ENCODE assay signal across 29 cellular contexts in genomic region chr11:39628311-39628710, GRCh38.
"Had no signal": no experiment of that assay in that cellular context is flagged by ENCODE, and none has a peak within 500 bp of the region (broad histone marks: within the 10 kb centered on the region; RNA-seq: fewer than 3 reads in every experiment).

No MANE protein-coding gene starts in this region.

- H3K27me3 ChIP-seq: stomach, suprapubic skin, testis, thyroid gland, tibial artery, tibial nerve, transverse colon, upper lobe of left lung, upper lobe of right lung, uterus, vagina had no signal

- H3K27ac ChIP-seq: stomach, suprapubic skin, testis, thoracic aorta, thyroid gland, tibial artery, tibial nerve, transverse colon, upper lobe of left lung, upper lobe of right lung, uterus, vagina had no signal

- H3K9me3 Mint-ChIP-seq: stimulated activated memory B cell treated with anti-CD40 and anti-IgM and Interleukin-4, amounts not matched to agents 10 μg/mL and 1 μg/mL and 100 μg/mL, for 72 hours; stimulated activated naive B cell treated with anti-CD40 and anti-IgM and Interleukin-4, amounts not matched to agents 10 μg/mL and 1 μg/mL and 100 μg/mL, for 72 hours; type B pancreatic cell had no signal

- H3K4me1 Mint-ChIP-seq: stimulated activated effector memory CD8-positive, alpha-beta T cell treated with anti-CD3 and anti-CD28 coated beads, Interleukin-12 subunit alpha, Interleukin-12 subunit beta, amount 100 ng/mL, for 72 hours; stimulated activated memory B cell treated with anti-CD40 and anti-IgM and Interleukin-4, amounts not matched to agents 10 μg/mL and 1 μg/mL and 100 μg/mL, for 72 hours; stimulated activated naive B cell treated with anti-CD40 and anti-IgM and Interleukin-4, amounts not matched to agents 10 μg/mL and 1 μg/mL and 100 μg/mL, for 72 hours; stimulated activated naive CD8-positive, alpha-beta T cell treated with anti-CD3 and anti-CD28 coated beads, Interleukin-15, amount 100 ng/mL, for 72 hours had no signal

- H3K4me3 ChIP-seq: stomach, suprapubic skin, testis, thoracic aorta, thyroid gland, tibial artery, tibial nerve, transverse colon, upper lobe of left lung, upper lobe of right lung, uterus, vagina had no signal

- H3K4me3 Mint-ChIP-seq: stimulated activated effector memory CD8-positive, alpha-beta T cell treated with anti-CD3 and anti-CD28 coated beads, Interleukin-12 subunit alpha, Interleukin-12 subunit beta, amount 100 ng/mL, for 72 hours; stimulated activated memory B cell treated with anti-CD40 and anti-IgM and Interleukin-4, amounts not matched to agents 10 μg/mL and 1 μg/mL and 100 μg/mL, for 72 hours; stimulated activated naive B cell treated with anti-CD40 and anti-IgM and Interleukin-4, amounts not matched to agents 10 μg/mL and 1 μg/mL and 100 μg/mL, for 72 hours; stimulated activated naive CD8-positive, alpha-beta T cell treated with anti-CD3 and anti-CD28 coated beads, Interleukin-15, amount 100 ng/mL, for 72 hours; stimulated activated naive CD8-positive, alpha-beta T cell treated with anti-CD3 and anti-CD28 coated beads, Interleukin-15, Interleukin-2, amounts not matched to agents 100 ng/mL and 50 ng/mL, for 24 hours; type B pancreatic cell had no signal

- FAIRE-seq: urothelium cell line had no signal

- DNase-seq: stimulated activated CD4-positive, alpha-beta T cell treated with anti-CD3 and anti-CD28 coated beads, Interleukin-2, amount 100 ng/mL, for 48 hours; stimulated activated CD4-positive, alpha-beta T cell treated with anti-CD3 and anti-CD28 coated beads, Interleukin-4, amount 100 ng/mL, for 1 hour; stimulated activated CD4-positive, alpha-beta T cell treated with anti-CD3 and anti-CD28 coated beads, Interleukin-4, amount 100 ng/mL, for 24 hours; stimulated activated CD4-positive, alpha-beta T cell treated with anti-CD3 and anti-CD28 coated beads, Interleukin-4, amount 100 ng/mL, for 4 hours; stimulated activated CD8-positive, alpha-beta memory T cell treated with anti-CD3 and anti-CD28 coated beads, Interleukin-4, amount 100 ng/mL, for 48 hours; stimulated activated naive B cell treated with anti-CD40 and anti-IgM and Interleukin-4, amounts not matched to agents 10 μg/mL and 1 μg/mL and 100 μg/mL, for 72 hours; stimulated activated naive CD4-positive, alpha-beta T cell; stimulated activated naive CD4-positive, alpha-beta T cell treated with Interleukin-2 at 50 U/mL for 16 hours; stimulated activated naive CD8-positive, alpha-beta T cell treated with anti-CD3 and anti-CD28 coated beads, Interleukin-15, amount 100 ng/mL, for 72 hours; stimulated activated naive CD8-positive, alpha-beta T cell treated with anti-CD3 and anti-CD28 coated beads, Interleukin-15, Interleukin-2, amounts not matched to agents 100 U/mL and 50 U/mL, for 24 hours; stomach; substantia nigra; testis; thyroid gland; tibial artery; transverse colon; trophoblast cell; upper lobe of left lung; upper lobe of right lung; uterus had no signal

- H3K4me1 ChIP-seq: stomach, suprapubic skin, testis, tibial artery, tibial nerve, transverse colon, upper lobe of left lung, upper lobe of right lung, uterus, vagina had no signal

- H3K27ac Mint-ChIP-seq: stimulated activated effector memory CD8-positive, alpha-beta T cell treated with anti-CD3 and anti-CD28 coated beads, Interleukin-12 subunit alpha, Interleukin-12 subunit beta, amount 100 ng/mL, for 72 hours; stimulated activated memory B cell treated with anti-CD40 and anti-IgM and Interleukin-4, amounts not matched to agents 10 μg/mL and 1 μg/mL and 100 μg/mL, for 72 hours; stimulated activated naive B cell treated with anti-CD40 and anti-IgM and Interleukin-4, amounts not matched to agents 10 μg/mL and 1 μg/mL and 100 μg/mL, for 72 hours; stimulated activated naive CD8-positive, alpha-beta T cell treated with anti-CD3 and anti-CD28 coated beads, Interleukin-15, amount 100 ng/mL, for 72 hours; stimulated activated naive CD8-positive, alpha-beta T cell treated with anti-CD3 and anti-CD28 coated beads, Interleukin-15, Interleukin-2, amounts not matched to agents 100 ng/mL and 50 ng/mL, for 24 hours; type B pancreatic cell had no signal

- H3K9me3 ChIP-seq: stomach, suprapubic skin, testis, thoracic aorta, thyroid gland, tibial artery, tibial nerve, transverse colon, upper lobe of left lung, upper lobe of right lung, uterus, vagina had no signal

- H3K36me3 Mint-ChIP-seq: stimulated activated effector memory CD8-positive, alpha-beta T cell treated with anti-CD3 and anti-CD28 coated beads, Interleukin-12 subunit alpha, Interleukin-12 subunit beta, amount 100 ng/mL, for 72 hours; stimulated activated memory B cell treated with anti-CD40 and anti-IgM and Interleukin-4, amounts not matched to agents 10 μg/mL and 1 μg/mL and 100 μg/mL, for 72 hours; stimulated activated naive B cell treated with anti-CD40 and anti-IgM and Interleukin-4, amounts not matched to agents 10 μg/mL and 1 μg/mL and 100 μg/mL, for 72 hours; type B pancreatic cell had no signal

- H3K27me3 Mint-ChIP-seq: stimulated activated memory B cell treated with anti-CD40 and anti-IgM and Interleukin-4, amounts not matched to agents 10 μg/mL and 1 μg/mL and 100 μg/mL, for 72 hours; stimulated activated naive B cell treated with anti-CD40 and anti-IgM and Interleukin-4, amounts not matched to agents 10 μg/mL and 1 μg/mL and 100 μg/mL, for 72 hours; stimulated activated naive CD8-positive, alpha-beta T cell treated with anti-CD3 and anti-CD28 coated beads, Interleukin-15, amount 100 ng/mL, for 72 hours; stimulated activated naive CD8-positive, alpha-beta T cell treated with anti-CD3 and anti-CD28 coated beads, Interleukin-15, Interleukin-2, amounts not matched to agents 100 ng/mL and 50 ng/mL, for 24 hours; type B pancreatic cell had no signal

- ATAC-seq: stimulated activated effector memory CD8-positive, alpha-beta T cell treated with anti-CD3 and anti-CD28 coated beads, Interleukin-12 subunit alpha, Interleukin-12 subunit beta, amount 100 ng/mL, for 72 hours; stimulated activated memory B cell treated with anti-CD40 and anti-IgM and Interleukin-4, amounts not matched to agents 10 μg/mL and 1 μg/mL and 100 μg/mL, for 72 hours; stimulated activated naive B cell treated with anti-CD40 and anti-IgM and Interleukin-4, amounts not matched to agents 10 μg/mL and 1 μg/mL and 100 μg/mL, for 72 hours; stimulated activated naive CD8-positive, alpha-beta T cell treated with anti-CD3 and anti-CD28 coated beads, Interleukin-15, amount 100 ng/mL, for 72 hours; stimulated activated naive CD8-positive, alpha-beta T cell treated with anti-CD3 and anti-CD28 coated beads, Interleukin-15, Interleukin-2, amounts not matched to agents 100 U/mL and 50 U/mL, for 24 hours; upper lobe of right lung had no signal

- H3K36me3 ChIP-seq: stomach, suprapubic skin, thoracic aorta, thyroid gland, tibial artery, tibial nerve, transverse colon, upper lobe of left lung, upper lobe of right lung, uterus, vagina had no signal
